In the genomic region with DNA sequence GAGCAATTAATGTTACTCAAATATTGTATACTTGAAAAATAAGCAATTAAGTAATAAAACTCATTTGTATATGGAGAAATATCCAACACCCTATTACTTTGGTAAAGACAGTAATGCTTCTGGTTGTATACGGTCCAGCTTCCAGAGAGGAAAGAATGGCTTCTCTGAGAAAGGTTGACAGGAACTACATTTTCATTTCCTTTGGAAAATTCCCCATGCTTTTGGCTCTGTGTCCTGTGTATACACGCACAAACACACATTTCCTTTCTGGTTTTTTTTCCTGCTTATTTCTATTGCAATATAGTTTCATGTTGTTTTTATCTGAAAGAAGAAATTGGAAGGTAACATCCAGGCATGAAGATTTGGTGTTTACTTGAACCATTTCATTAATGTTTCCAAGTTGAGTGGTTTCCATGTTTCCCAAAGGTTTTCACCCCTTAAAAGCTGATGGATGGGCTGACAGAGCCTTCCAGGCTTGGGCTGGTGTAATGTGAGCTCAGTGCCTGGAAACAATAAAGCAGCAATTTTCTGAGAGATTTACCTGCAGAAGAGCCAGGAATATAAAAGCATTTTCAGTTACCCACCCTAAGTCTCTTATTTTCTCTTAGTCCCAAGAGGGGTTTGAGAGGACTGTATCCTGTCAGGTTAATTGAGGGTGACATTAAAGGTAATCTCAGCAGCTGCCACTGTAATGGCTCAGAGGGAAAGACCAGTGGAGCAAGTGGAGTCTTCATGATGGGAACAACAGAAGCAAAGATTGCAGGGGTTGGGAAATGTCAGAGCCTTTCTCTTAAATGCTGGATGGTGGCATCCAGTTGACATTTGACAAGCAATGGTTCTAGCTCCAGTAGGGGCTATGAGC, we compare ENCODE assay signal across 28 cellular contexts. TPM values are rescaled to one million over a fixed set of nuclear protein-coding genes. Genes with fewer than 3 reads are reported as not detected.
"Had no signal": no experiment of that assay in that cellular context is flagged by ENCODE, and none has a peak within 500 bp of the region (broad histone marks: within the 10 kb centered on the region; RNA-seq: fewer than 3 reads in every experiment).

No MANE protein-coding gene starts in this region.

- H3K36me3 Mint-ChIP-seq: activated naive CD8-positive, alpha-beta T cell treated with anti-CD3 and anti-CD28 coated beads, Interleukin-2, amount 10 ng/mL, durations not matched to agents 7 days and 5 days had no signal

- H3K4me3 ChIP-seq: adrenal gland, breast epithelium, MG63 had no signal

- ATAC-seq: activated CD4-positive, alpha-beta T cell treated with anti-CD3 and anti-CD28 coated beads for 36 hours; activated CD8-positive, alpha-beta T cell treated with anti-CD3 and anti-CD28 coated beads, Interleukin-2, amount 10 ng/mL, durations not matched to agents 7 days and 5 days; Panc1; Right ventricle myocardium inferior had no signal

- H3K27me3 ChIP-seq: adrenal gland, breast epithelium, MG63 had no signal

- H3K9me3 ChIP-seq: adrenal gland, breast epithelium, SK-N-SH had no signal

- H3K27ac Mint-ChIP-seq: activated CD4-positive, alpha-beta T cell treated with anti-CD3 and anti-CD28 coated beads for 36 hours; activated CD8-positive, alpha-beta T cell treated with anti-CD3 and anti-CD28 coated beads, Interleukin-2, amount 10 ng/mL, durations not matched to agents 7 days and 5 days; activated naive CD8-positive, alpha-beta T cell treated with anti-CD3 and anti-CD28 coated beads, Interleukin-2, amount 10 ng/mL, durations not matched to agents 7 days and 5 days had no signal

- H3K4me1 Mint-ChIP-seq: activated CD4-positive, alpha-beta T cell treated with anti-CD3 and anti-CD28 coated beads for 36 hours; activated naive CD8-positive, alpha-beta T cell treated with anti-CD3 and anti-CD28 coated beads, Interleukin-2, amount 10 ng/mL, durations not matched to agents 7 days and 5 days had no signal

- H3K4me1 ChIP-seq: adrenal gland, breast epithelium had no signal

- H3K27me3 Mint-ChIP-seq: activated CD4-positive, alpha-beta T cell treated with anti-CD3 and anti-CD28 coated beads for 36 hours; activated naive CD8-positive, alpha-beta T cell treated with anti-CD3 and anti-CD28 coated beads, Interleukin-2, amount 10 ng/mL, durations not matched to agents 7 days and 5 days had no signal

- H3K4me3 Mint-ChIP-seq: activated CD4-positive, alpha-beta T cell treated with anti-CD3 and anti-CD28 coated beads for 36 hours; activated CD8-positive, alpha-beta T cell treated with anti-CD3 and anti-CD28 coated beads, Interleukin-2, amount 10 ng/mL, durations not matched to agents 7 days and 5 days; activated naive CD8-positive, alpha-beta T cell treated with anti-CD3 and anti-CD28 coated beads, Interleukin-2, amount 10 ng/mL, durations not matched to agents 7 days and 5 days had no signal

- DNase-seq: activated CD4-positive, alpha-beta T cell treated with anti-CD3 and anti-CD28 coated beads for 36 hours; activated CD8-positive, alpha-beta memory T cell treated with anti-CD3 and anti-CD28 coated beads, Interleukin-2, amount 50 U/mL, for 48 hours; activated CD8-positive, alpha-beta T cell treated with anti-CD3 and anti-CD28 coated beads, Interleukin-2, amount 10 ng/mL, durations not matched to agents 7 days and 5 days; activated naive CD4-positive, alpha-beta T cell treated with anti-CD3 and anti-CD28 coated beads, Interleukin-2, amount 50 U/mL, for 16 hours; activated naive CD8-positive, alpha-beta T cell treated with anti-CD3 and anti-CD28 coated beads, Interleukin-2, amount 10 ng/mL, durations not matched to agents 7 days and 5 days; activated T-cell treated with anti-CD3 and anti-CD28 coated beads, Interleukin-2, amount 50 U/mL, for 1 hour; adrenal gland; anterior cingulate cortex; caudate nucleus; MG63; MV-4-11; NCI-H1092 treated with DMSO at 0.1 percent for 48 hours; NCI-H1417 treated with DMSO at 0.1 percent for 48 hours; NCI-H1694; NCI-H2029; NCI-H2107; NCI-H2171 treated with DMSO at 0.1 percent for 48 hours; NCI-H345; NCI-H510A; NCI-H69; NK-92 treated with Interleukin-12 subunit alpha and Interleukin-12 subunit beta, amount 100 ng/mL, for 24 hours; OCI-M1; RPMI8226; SK-N-SH; T-helper 1 cell had no signal

- H3K36me3 ChIP-seq: adrenal gland, breast epithelium, MG63 had no signal

RNA-seq across cellular contexts. Expression of a gene that starts 33.4 kb away (rescaled TPM):
- total RNA-seq: activated CD8-positive, alpha-beta T cell treated with anti-CD3 and anti-CD28 coated beads, Interleukin-2, amount 10 ng/mL, durations not matched to agents 7 days and 5 days; activated naive CD8-positive, alpha-beta T cell treated with anti-CD3 and anti-CD28 coated beads, Interleukin-2, amount 10 ng/mL, durations not matched to agents 7 days and 5 days had no signal
